In genomic region chr3:23294770-23295387, GRCh38 we compare ENCODE assay signal across 21 cellular contexts.
A peak's percentile ranks its signal among the peaks of the same experiment; 100 is the strongest.
DNase-seq lines count a peak whose midpoint lies in the region; ATAC-seq, FAIRE-seq and TF ChIP-seq lines count a peak whose summit lies in the region.
"Had no signal": no experiment of that assay in that cellular context is flagged by ENCODE, and none has a peak within 500 bp of the region (broad histone marks: within the 10 kb centered on the region; RNA-seq: fewer than 3 reads in every experiment).

No MANE protein-coding gene starts in this region.

- ATAC-seq in GM19035 (IDR thresholded peaks at IDR 0.05; ENCODE audit: unreplicated experiment): peak; percentile 59
- ATAC-seq in HG02678 (IDR thresholded peaks at IDR 0.05; ENCODE audit: unreplicated experiment): peak; percentile 69
- ATAC-seq: heart left ventricle; left ventricle myocardium superior; Right ventricle myocardium inferior; stimulated activated effector memory CD8-positive, alpha-beta T cell treated with anti-CD3 and anti-CD28 coated beads, Interleukin-12 subunit alpha, Interleukin-12 subunit beta, amount 100 ng/mL, for 72 hours; T-cell had no signal

- H3K27me3 Mint-ChIP-seq in neural progenitor cell (ENCODE audit: insufficient read depth, low read depth): no peaks in the 10 kb centered on the region
- no peaks in the 10 kb centered on the region for H3K27me3 Mint-ChIP-seq in activated T-helper 2 cell treated with anti-CD3 and anti-CD28 coated beads, Interferon-gamma antibody, Interleukin-2, Interleukin-4, amounts not matched to agents 10 μg/mL and 5 μg/mL and 100 μg/mL, durations not matched to agents 14 hours and 24 hours and 36 hours (ENCODE audit: low read depth)
- H3K27me3 Mint-ChIP-seq: activated CD4-positive, alpha-beta memory T cell treated with anti-CD3 and anti-CD28 coated beads for 36 hours; activated naive CD4-positive, alpha-beta T cell treated with anti-CD3 and anti-CD28 coated beads, Interleukin-2, amount 50 U/mL, for 24 hours; CD4-positive, alpha-beta memory T cell; T-cell had no signal

- H3K9me3 Mint-ChIP-seq in neural progenitor cell: peaks cover 13% of the 10 kb centered on the region
- no peaks in the 10 kb centered on the region for H3K9me3 Mint-ChIP-seq in activated T-helper 2 cell treated with anti-CD3 and anti-CD28 coated beads, Interferon-gamma antibody, Interleukin-2, Interleukin-4, amounts not matched to agents 10 μg/mL and 5 μg/mL and 100 μg/mL, durations not matched to agents 14 hours and 24 hours and 36 hours

- no peak overlapping the region for H3K4me3 Mint-ChIP-seq in neural progenitor cell
- H3K4me3 Mint-ChIP-seq in activated T-helper 2 cell treated with anti-CD3 and anti-CD28 coated beads, Interferon-gamma antibody, Interleukin-2, Interleukin-4, amounts not matched to agents 10 μg/mL and 5 μg/mL and 100 μg/mL, durations not matched to agents 14 hours and 24 hours and 36 hours (ENCODE audit: low read depth): no peak overlapping the region
- H3K4me3 Mint-ChIP-seq: activated CD4-positive, alpha-beta memory T cell treated with anti-CD3 and anti-CD28 coated beads for 36 hours; activated naive CD4-positive, alpha-beta T cell treated with anti-CD3 and anti-CD28 coated beads, Interleukin-2, amount 50 U/mL, for 24 hours; CD4-positive, alpha-beta memory T cell; stimulated activated effector memory CD8-positive, alpha-beta T cell treated with anti-CD3 and anti-CD28 coated beads, Interleukin-12 subunit alpha, Interleukin-12 subunit beta, amount 100 ng/mL, for 72 hours; T-cell had no signal

- no peaks in the 10 kb centered on the region for H3K9me2 ChIP-seq in OCI-LY1 (ENCODE audit: low read depth, low read length)

- H3F3A ChIP-seq in OCI-LY1 (ENCODE audit: insufficient read depth, low read length): no peaks in the 10 kb centered on the region
- no peaks in the 10 kb centered on the region for H3F3A ChIP-seq in neural progenitor cell (ENCODE audit: low read depth)

- no peak for TF ChIP-seq POLR2A in GM12891 (IDR thresholded peaks at IDR 0.05; ENCODE audit: low read depth, low read length)

- no peaks in the 10 kb centered on the region for H3K9me3 ChIP-seq in OCI-LY1 (ENCODE audit: low read length)
- H3K9me3 ChIP-seq in neural progenitor cell (ENCODE audit: low read depth): no peaks in the 10 kb centered on the region
- H3K9me3 ChIP-seq: thyroid gland had no signal

- H3K27ac ChIP-seq in OCI-LY1 (ENCODE audit: low read depth, low read length, poor library complexity, severe bottlenecking) (peak overlapping the region; percentile 1), neural progenitor cell (no peak overlapping the region)
- H3K27ac ChIP-seq: heart left ventricle, thyroid gland had no signal

- no peak overlapping the region for H3K4me3 ChIP-seq in OCI-LY1 (ENCODE audit: low read depth, low read length, poor library complexity, severe bottlenecking)
- no peak overlapping the region for H3K4me3 ChIP-seq in neural progenitor cell
- H3K4me3 ChIP-seq: heart left ventricle, thyroid gland had no signal

- H4K20me1 ChIP-seq in OCI-LY1 (ENCODE audit: insufficient read depth, low read length) (no peaks in the 10 kb centered on the region), neural progenitor cell (ENCODE audit: low read depth) (peaks cover 29% of the 10 kb centered on the region)

- no peak overlapping the region for H3K27ac Mint-ChIP-seq in neural progenitor cell
- no peak overlapping the region for H3K27ac Mint-ChIP-seq in activated T-helper 2 cell treated with anti-CD3 and anti-CD28 coated beads, Interferon-gamma antibody, Interleukin-2, Interleukin-4, amounts not matched to agents 10 μg/mL and 5 μg/mL and 100 μg/mL, durations not matched to agents 14 hours and 24 hours and 36 hours
- H3K27ac Mint-ChIP-seq: activated CD4-positive, alpha-beta memory T cell treated with anti-CD3 and anti-CD28 coated beads for 36 hours; activated naive CD4-positive, alpha-beta T cell treated with anti-CD3 and anti-CD28 coated beads, Interleukin-2, amount 50 U/mL, for 24 hours; stimulated activated effector memory CD8-positive, alpha-beta T cell treated with anti-CD3 and anti-CD28 coated beads, Interleukin-12 subunit alpha, Interleukin-12 subunit beta, amount 100 ng/mL, for 72 hours; T-cell had no signal

- H3K9ac ChIP-seq in OCI-LY1 (ENCODE audit: low read length) (no peak overlapping the region), neural progenitor cell (no peak overlapping the region)

- FAIRE-seq in GM12891 (lab: Jason Lieb, UNC): peak; percentile 16

- H3K4me1 Mint-ChIP-seq in neural progenitor cell: no peaks in the 10 kb centered on the region
- H3K4me1 Mint-ChIP-seq in activated T-helper 2 cell treated with anti-CD3 and anti-CD28 coated beads, Interferon-gamma antibody, Interleukin-2, Interleukin-4, amounts not matched to agents 10 μg/mL and 5 μg/mL and 100 μg/mL, durations not matched to agents 14 hours and 24 hours and 36 hours (ENCODE audit: low read depth): no peaks in the 10 kb centered on the region
- H3K4me1 Mint-ChIP-seq: CD4-positive, alpha-beta memory T cell; stimulated activated effector memory CD8-positive, alpha-beta T cell treated with anti-CD3 and anti-CD28 coated beads, Interleukin-12 subunit alpha, Interleukin-12 subunit beta, amount 100 ng/mL, for 72 hours had no signal

- peaks cover 4% of the 10 kb centered on the region for H3K36me3 Mint-ChIP-seq in neural progenitor cell
- no peaks in the 10 kb centered on the region for H3K36me3 Mint-ChIP-seq in activated T-helper 2 cell treated with anti-CD3 and anti-CD28 coated beads, Interferon-gamma antibody, Interleukin-2, Interleukin-4, amounts not matched to agents 10 μg/mL and 5 μg/mL and 100 μg/mL, durations not matched to agents 14 hours and 24 hours and 36 hours (ENCODE audit: low read depth)
- H3K36me3 Mint-ChIP-seq: activated CD4-positive, alpha-beta memory T cell treated with anti-CD3 and anti-CD28 coated beads for 36 hours; CD4-positive, alpha-beta memory T cell; stimulated activated effector memory CD8-positive, alpha-beta T cell treated with anti-CD3 and anti-CD28 coated beads, Interleukin-12 subunit alpha, Interleukin-12 subunit beta, amount 100 ng/mL, for 72 hours had no signal

- H3K4me2 ChIP-seq in OCI-LY1 (ENCODE audit: low read length): no peak overlapping the region
- no peak overlapping the region for H3K4me2 ChIP-seq in neural progenitor cell

- H3K79me2 ChIP-seq in OCI-LY1 (ENCODE audit: insufficient read depth, low read length): peaks cover 3% of the 10 kb centered on the region; the same call in 1 of the 2 replicates
- H3K79me2 ChIP-seq in neural progenitor cell (ENCODE audit: low read depth): peaks cover 31% of the 10 kb centered on the region

- H3K36me3 ChIP-seq in OCI-LY1 (ENCODE audit: insufficient read depth, low read length) (no peaks in the 10 kb centered on the region), neural progenitor cell (no peaks in the 10 kb centered on the region)
- H3K36me3 ChIP-seq: heart left ventricle, thyroid gland had no signal

- no peak for TF ChIP-seq CTCF in OCI-LY1 (IDR thresholded peaks at IDR 0.05; ENCODE audit: low read length)
- TF ChIP-seq CTCF in neural progenitor cell (IDR thresholded peaks at IDR 0.05): no peak

- H3K4me1 ChIP-seq in OCI-LY1 (ENCODE audit: insufficient read depth, low read length, severe bottlenecking) (peaks cover 10% of the 10 kb centered on the region), neural progenitor cell (peaks cover 2% of the 10 kb centered on the region)
- H3K4me1 ChIP-seq: thyroid gland had no signal

- intact Hi-C loops in activated T-helper 2 cell treated with anti-CD3 and anti-CD28 coated beads, Interferon-gamma antibody, Interleukin-2, Interleukin-4, amounts not matched to agents 10 μg/mL and 5 μg/mL and 100 μg/mL, durations not matched to agents 14 hours and 24 hours and 36 hours (cut with micrococcal nuclease): no loop called here

- DNase-seq in GM12891 (ENCODE audit: insufficient read length, low spot score): peak; percentile 2
- no peak for DNase-seq in kidney tubule cell (ENCODE audit: low spot score)
- DNase-seq in neural progenitor cell (ENCODE audit: low spot score): no peak
- DNase-seq in activated T-helper 2 cell treated with anti-CD3 and anti-CD28 coated beads, Interferon-gamma antibody, Interleukin-2, Interleukin-4, amounts not matched to agents 10 μg/mL and 5 μg/mL and 100 μg/mL, durations not matched to agents 14 hours and 24 hours and 36 hours (ENCODE audit: low spot score): no peak
- no peak for DNase-seq in DMS53 (lab: John Stamatoyannopoulos, UW)
- DNase-seq: ACHN; activated CD4-positive, alpha-beta memory T cell treated with anti-CD3 and anti-CD28 coated beads for 36 hours; CD4-positive, alpha-beta memory T cell; DMS79 treated with DMSO at 0.1 percent for 48 hours; heart left ventricle; left ventricle myocardium superior; NCI-H187; NCI-H446 treated with DMSO at 0.1 percent for 48 hours; T-cell; thyroid gland had no signal

- H3K27me3 ChIP-seq in OCI-LY1 (ENCODE audit: insufficient read depth, low read length): no peaks in the 10 kb centered on the region
- H3K27me3 ChIP-seq in neural progenitor cell: no peaks in the 10 kb centered on the region
- H3K27me3 ChIP-seq: heart left ventricle, thyroid gland had no signal

- H2AFZ ChIP-seq in OCI-LY1 (ENCODE audit: low read length) (no peak overlapping the region), neural progenitor cell (replicated peaks) (no peak overlapping the region)

TF ChIP-seq in GM12891, 5 proteins besides CTCF, POLR2A, EP300 and RAD21:
- TF ChIP-seq POLR2AphosphoS5 (IDR thresholded peaks at IDR 0.05; ENCODE audit: low read depth, low read length): no peak
- no peak; the same call in 1 of the 2 replicates for TF ChIP-seq SPI1 (IDR thresholded peaks at IDR 0.05; ENCODE audit: low read depth, low read length)
- TF ChIP-seq PAX5 (IDR thresholded peaks at IDR 0.05; ENCODE audit: insufficient read depth, low read length, severe bottlenecking): no peak
